25 cellular contexts compared by ENCODE assay signal in the genomic region with DNA sequence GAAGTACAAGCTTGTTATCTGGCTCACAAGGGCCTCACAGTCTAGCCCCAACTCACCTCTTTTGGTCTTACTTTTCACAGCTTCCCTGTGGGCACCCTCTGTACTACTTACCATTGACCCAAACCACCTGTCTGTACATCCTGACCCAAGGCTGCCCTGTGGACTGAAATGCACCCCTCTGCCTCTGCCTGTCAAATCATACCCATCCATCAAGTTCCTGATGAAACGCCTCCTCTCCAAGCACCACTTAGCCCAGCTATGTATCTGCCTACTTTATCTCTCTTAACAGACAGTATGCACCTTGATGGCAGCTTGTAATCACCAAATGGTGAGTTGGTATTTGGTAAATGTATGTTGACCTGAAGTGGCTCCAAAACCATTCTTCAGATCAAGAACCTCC. TPM values are rescaled to one million over a fixed set of nuclear protein-coding genes. Genes with fewer than 3 reads are reported as not detected.
DNase-seq lines count a peak whose midpoint lies in the region; ATAC-seq, FAIRE-seq and TF ChIP-seq lines count a peak whose summit lies in the region.
"Had no signal": no experiment of that assay in that cellular context is flagged by ENCODE, and none has a peak within 500 bp of the region (broad histone marks: within the 10 kb centered on the region; RNA-seq: fewer than 3 reads in every experiment).

No MANE protein-coding gene starts in this region.

- H3K27me3 ChIP-seq in right atrium auricular region (no peaks in the 10 kb centered on the region), neural progenitor cell (no peaks in the 10 kb centered on the region)
- H3K27me3 ChIP-seq: BLaER1 treated with 17β-estradiol and CSF1 and Interleukin-3, amounts not matched to agents 10 nM and 100 nM; SJCRH30 had no signal

- H3K27ac Mint-ChIP-seq in dendritic cell treated with granulocyte-macrophage colony-stimulating factor and Interleukin-4, amounts not matched to agents 40 ng/mL and 50 ng/mL, for 4 days, result peak overlapping the region; percentile 44
- peak overlapping the region; percentile 30 for H3K27ac Mint-ChIP-seq in neural progenitor cell
- H3K27ac Mint-ChIP-seq: CD4-positive, alpha-beta T cell had no signal

- no peak overlapping the region for H3K9ac ChIP-seq in neural progenitor cell
- H3K9ac ChIP-seq: BLaER1 treated with 17β-estradiol and CSF1 and Interleukin-3, amounts not matched to agents 10 nM and 100 nM; GM23248 had no signal

- H3K27ac ChIP-seq in right atrium auricular region, result no peak overlapping the region
- H3K27ac ChIP-seq in neural progenitor cell, result no peak overlapping the region
- H3K27ac ChIP-seq: BLaER1 treated with 17β-estradiol and CSF1 and Interleukin-3, amounts not matched to agents 10 nM and 100 nM; GM23248; SJCRH30 had no signal

- intact Hi-C loops in cardiac septum (cut with DNase I), result no loop called here
- intact Hi-C loops in dendritic cell treated with granulocyte-macrophage colony-stimulating factor and Interleukin-4, amounts not matched to agents 40 ng/mL and 50 ng/mL, for 4 days (cut with micrococcal nuclease), result no loop called here

- H3K4me2 ChIP-seq in neural progenitor cell, result no peak overlapping the region
- H3K4me2 ChIP-seq: BLaER1 treated with 17β-estradiol and CSF1 and Interleukin-3, amounts not matched to agents 10 nM and 100 nM had no signal

- H4K20me1 ChIP-seq in neural progenitor cell (ENCODE audit: low read depth), result no peaks in the 10 kb centered on the region
- H4K20me1 ChIP-seq: BLaER1 treated with 17β-estradiol and CSF1 and Interleukin-3, amounts not matched to agents 10 nM and 100 nM had no signal

- no peaks in the 10 kb centered on the region for H3K36me3 Mint-ChIP-seq in dendritic cell treated with granulocyte-macrophage colony-stimulating factor and Interleukin-4, amounts not matched to agents 40 ng/mL and 50 ng/mL, for 4 days (ENCODE audit: low read depth)
- no peaks in the 10 kb centered on the region for H3K36me3 Mint-ChIP-seq in neural progenitor cell

- H3K9me3 Mint-ChIP-seq in dendritic cell treated with granulocyte-macrophage colony-stimulating factor and Interleukin-4, amounts not matched to agents 40 ng/mL and 50 ng/mL, for 4 days, result no peaks in the 10 kb centered on the region
- no peaks in the 10 kb centered on the region for H3K9me3 Mint-ChIP-seq in neural progenitor cell
- H3K9me3 Mint-ChIP-seq: CD4-positive, alpha-beta T cell had no signal

- DNase-seq in cardiac septum (ENCODE audit: low spot score) (peak; percentile 27), right atrium auricular region (ENCODE audit: low spot score) (no peak), neural progenitor cell (ENCODE audit: low spot score) (no peak), urothelium cell line (ENCODE audit: low spot score) (no peak), AG08395 (ENCODE audit: low spot score) (no peak)
- no peak for DNase-seq in stimulated activated naive CD4-positive, alpha-beta T cell (lab: John Stamatoyannopoulos, UW)
- DNase-seq: AML-193; Caco-2; CD4-positive, alpha-beta T cell; GM23248; H7; KG1; MM.1S; NCI-H2029; NCI-H446; NCI-H524 treated with DMSO at 0.1 percent for 48 hours; NCI-H774; SJCRH30 had no signal

- peaks cover 11% of the 10 kb centered on the region for H3K27me3 Mint-ChIP-seq in dendritic cell treated with granulocyte-macrophage colony-stimulating factor and Interleukin-4, amounts not matched to agents 40 ng/mL and 50 ng/mL, for 4 days
- H3K27me3 Mint-ChIP-seq in neural progenitor cell (ENCODE audit: insufficient read depth, low read depth), result peaks cover 9% of the 10 kb centered on the region
- H3K27me3 Mint-ChIP-seq: CD4-positive, alpha-beta T cell had no signal

- peaks cover 2% of the 10 kb centered on the region for H3F3A ChIP-seq in neural progenitor cell (ENCODE audit: low read depth)

- H3K4me1 Mint-ChIP-seq in dendritic cell treated with granulocyte-macrophage colony-stimulating factor and Interleukin-4, amounts not matched to agents 40 ng/mL and 50 ng/mL, for 4 days (ENCODE audit: low read depth), result peaks cover 47% of the 10 kb centered on the region
- peaks cover 15% of the 10 kb centered on the region for H3K4me1 Mint-ChIP-seq in neural progenitor cell

- H3K79me2 ChIP-seq in neural progenitor cell (ENCODE audit: low read depth), result no peaks in the 10 kb centered on the region

- TF ChIP-seq CTCF in right atrium auricular region (IDR thresholded peaks at IDR 0.05) (no peak), neural progenitor cell (IDR thresholded peaks at IDR 0.05) (no peak)

- no peak overlapping the region for H3K4me3 Mint-ChIP-seq in dendritic cell treated with granulocyte-macrophage colony-stimulating factor and Interleukin-4, amounts not matched to agents 40 ng/mL and 50 ng/mL, for 4 days
- H3K4me3 Mint-ChIP-seq in neural progenitor cell, result peak overlapping the region; percentile 44
- H3K4me3 Mint-ChIP-seq: CD4-positive, alpha-beta T cell had no signal

- ATAC-seq in GM19324 (IDR thresholded peaks at IDR 0.05; ENCODE audit: low FRiP score, unreplicated experiment), result no peak
- ATAC-seq: GM12878, SK-N-SH treated with all-trans-retinoic acid at 6 μM for 48 hours had no signal

- H3K4me1 ChIP-seq in right atrium auricular region, result peaks cover 0 to 11% of the 10 kb centered on the region in 2 donors
- H3K4me1 ChIP-seq in neural progenitor cell, result peaks cover 2% of the 10 kb centered on the region

- FAIRE-seq in urothelium cell line (lab: Jason Lieb, UNC), result peak; percentile 13
- FAIRE-seq: A204.1, G401.6, GM12878 had no signal

- no peaks in the 10 kb centered on the region for H3K9me3 ChIP-seq in right atrium auricular region
- H3K9me3 ChIP-seq in neural progenitor cell (ENCODE audit: low read depth), result no peaks in the 10 kb centered on the region
- H3K9me3 ChIP-seq: BLaER1 treated with 17β-estradiol and CSF1 and Interleukin-3, amounts not matched to agents 10 nM and 100 nM; Caco-2; SJCRH30 had no signal

- H3K36me3 ChIP-seq in right atrium auricular region (no peaks in the 10 kb centered on the region), neural progenitor cell (no peaks in the 10 kb centered on the region)
- H3K36me3 ChIP-seq: BLaER1 treated with 17β-estradiol and CSF1 and Interleukin-3, amounts not matched to agents 10 nM and 100 nM; SJCRH30 had no signal

- H2AFZ ChIP-seq in neural progenitor cell (replicated peaks), result no peak overlapping the region
- H2AFZ ChIP-seq: GM23248 had no signal

- no peak overlapping the region for H3K4me3 ChIP-seq in right atrium auricular region
- no peak overlapping the region for H3K4me3 ChIP-seq in neural progenitor cell
- H3K4me3 ChIP-seq: BLaER1 treated with 17β-estradiol and CSF1 and Interleukin-3, amounts not matched to agents 10 nM and 100 nM; GM12878; GM23248; SJCRH30 had no signal

RNA-seq across cellular contexts. Expression of gene MAP3K14, which starts 7.5 kb away (rescaled TPM):
- 14.6 TPM for total RNA-seq in cardiac septum
- 10 to 100 TPM in 1 of 2 donors, 1 to 10 TPM in 1; 8.2 to 10.6 TPM for total RNA-seq in right atrium auricular region
- total RNA-seq in neural progenitor cell (ENCODE audit: low replicate concordance), result 0.34 and 2.7 TPM in 2 replicates
